ENCODE assay signal across 37 cellular contexts in genomic region chr16:26137956-26138355, GRCh38.
DNase-seq lines count a peak whose midpoint lies in the region; ATAC-seq, FAIRE-seq and TF ChIP-seq lines count a peak whose summit lies in the region.
"Had no signal": no experiment of that assay in that cellular context is flagged by ENCODE, and none has a peak within 500 bp of the region (broad histone marks: within the 10 kb centered on the region; RNA-seq: fewer than 3 reads in every experiment).

No MANE protein-coding gene starts in this region.

- in situ Hi-C loops in GM13976 (cut with MboI; ENCODE audit: low sequenced_read_pairs, unreplicated experiment): no loop called here

- H3K36me3 Mint-ChIP-seq in mesothelial cell of epicardium: no peaks in the 10 kb centered on the region
- H3K36me3 Mint-ChIP-seq: CD14-positive monocyte; CD4-positive, alpha-beta memory T cell; CD4-positive, CD25-positive, alpha-beta regulatory T cell; CD8-positive, alpha-beta memory T cell; CD8-positive, alpha-beta T cell had no signal

- intact Hi-C loops in head of caudate nucleus (cut with DNase I): no loop called here

- no peaks in the 10 kb centered on the region for H3K27me3 Mint-ChIP-seq in mesothelial cell of epicardium (ENCODE audit: low read depth)
- H3K27me3 Mint-ChIP-seq: B cell; CD4-positive, CD25-positive, alpha-beta regulatory T cell; CD8-positive, alpha-beta memory T cell had no signal

- TF ChIP-seq POLR2A in GM12891 (IDR thresholded peaks at IDR 0.05; ENCODE audit: low read depth, low read length): no peak

- no peaks in the 10 kb centered on the region for H3K9me3 Mint-ChIP-seq in mesothelial cell of epicardium
- H3K9me3 Mint-ChIP-seq: CD4-positive, alpha-beta memory T cell; CD4-positive, alpha-beta T cell; CD8-positive, alpha-beta memory T cell; CD8-positive, alpha-beta T cell had no signal

- peak in 20 of 61 donors; percentile 2 to 57 (median 19) for DNase-seq in caudate nucleus (lab: John Stamatoyannopoulos, UW)
- peak in 31 of 42 donors; percentile 3 to 80 (median 33) for DNase-seq in head of caudate nucleus
- no peak for DNase-seq in mesothelial cell of epicardium (ENCODE audit: low spot score in 2 of 2, unreplicated experiment in 2 of 2)
- DNase-seq in putamen (ENCODE audit: low spot score): peak; percentile 28
- no peak for DNase-seq in GM12891 (ENCODE audit: insufficient read length, low spot score)
- no peak for DNase-seq in GM13976 (ENCODE audit: low spot score)
- no peak for DNase-seq in T-helper 1 cell
- DNase-seq: 8988T; ACHN; AML-193; BE2C; C1 segment of cervical spinal cord; Caco-2; Calu3; CD4-positive, alpha-beta memory T cell; CD4-positive, alpha-beta T cell; CD4-positive, CD25-positive, alpha-beta regulatory T cell; CD8-positive, alpha-beta memory T cell; CD8-positive, alpha-beta T cell; COR-L47; DMS 273 treated with DMSO at 0.1 percent for 48 hours; DMS153; DMS53; DMS79; DMS79 treated with DMSO at 0.1 percent for 48 hours; DND-41; EL had no signal

- H3K4me1 Mint-ChIP-seq in mesothelial cell of epicardium: peaks cover 42% of the 10 kb centered on the region
- H3K4me1 Mint-ChIP-seq: B cell; CD14-positive monocyte; CD4-positive, alpha-beta memory T cell; CD4-positive, CD25-positive, alpha-beta regulatory T cell; CD8-positive, alpha-beta memory T cell had no signal

- H3K27ac ChIP-seq in caudate nucleus (ENCODE audit: low read depth, low read length): peak overlapping the region; percentile 73
- H3K27ac ChIP-seq: 22Rv1; A549; BLaER1; BLaER1 treated with 17β-estradiol and CSF1 and Interleukin-3, amounts not matched to agents 10 nM and 100 nM; C4-2B had no signal

- no peak for ATAC-seq in HG03135 (IDR thresholded peaks at IDR 0.05; ENCODE audit: unreplicated experiment)
- ATAC-seq: A549; CD8-positive, alpha-beta T cell had no signal

- H3K27ac Mint-ChIP-seq in mesothelial cell of epicardium: peak overlapping the region; percentile 32
- H3K27ac Mint-ChIP-seq: B cell; CD14-positive monocyte; CD4-positive, alpha-beta memory T cell; CD4-positive, alpha-beta T cell; CD4-positive, CD25-positive, alpha-beta regulatory T cell; CD8-positive, alpha-beta memory T cell; CD8-positive, alpha-beta T cell had no signal

- FAIRE-seq in GM12891 (lab: Jason Lieb, UNC): no peak
- FAIRE-seq: A204.1, A549, D721Med had no signal

- no peak overlapping the region for H3K4me3 Mint-ChIP-seq in mesothelial cell of epicardium
- H3K4me3 Mint-ChIP-seq: B cell; CD14-positive monocyte; CD4-positive, alpha-beta memory T cell; CD4-positive, alpha-beta T cell; CD4-positive, CD25-positive, alpha-beta regulatory T cell; CD8-positive, alpha-beta memory T cell; CD8-positive, alpha-beta T cell had no signal

- no peak for TF ChIP-seq CTCF in mesothelial cell of epicardium (IDR thresholded peaks at IDR 0.05; ENCODE audit: unreplicated experiment)
- no peak for TF ChIP-seq CTCF in GM13976 (IDR thresholded peaks at IDR 0.05; ENCODE audit: borderline replicate concordance, control extremely low read depth, extremely low read depth, insufficient read depth, missing control alignments)

TF ChIP-seq in GM12891, 5 proteins besides CTCF, POLR2A, EP300 and RAD21:
- no peak for TF ChIP-seq POU2F2 (IDR thresholded peaks at IDR 0.05; ENCODE audit: low read depth, low read length)
TF ChIP-seq in GM12891: peak in this region for 0.

Comparison
In these comparisons a context has a peak if more than half of its experiments do, and no peak if none do; other contexts are left out.
1. DNase-seq: peak in head of caudate nucleus (31 of 42) and putamen (single experiment); none in mesothelial cell of epicardium (0 of 2), GM12891 (single experiment), GM13976 (single experiment) and T-helper 1 cell (0 of 5).